In genomic region chr19:19405919-19406877, GRCh38 we compare ENCODE assay signal across 8 cellular contexts. TPM values are rescaled to one million over a fixed set of nuclear protein-coding genes. Genes with fewer than 3 reads are reported as not detected.
A peak's percentile ranks its signal among the peaks of the same experiment; 100 is the strongest.
DNase-seq lines count a peak whose midpoint lies in the region; ATAC-seq and TF ChIP-seq lines count a peak whose summit lies in the region.

No MANE protein-coding gene starts in this region.

- H3K27me3 ChIP-seq in BLaER1 (no peaks in the 10 kb centered on the region), dorsolateral prefrontal cortex (no peaks in the 10 kb centered on the region)

- H3K4me1 ChIP-seq in BLaER1 = peaks cover 86% of the 10 kb centered on the region

- peak; percentile 27 for DNase-seq in LoVo (ENCODE audit: low spot score)
- DNase-seq in activated B cell treated with CpG ODN at 0.5 μM for 24 hours = peak; percentile 59
- peak in 1 of 10 donors; percentile 25 for DNase-seq in dorsolateral prefrontal cortex
- peak in 1 of 2 donors; percentile 50 for DNase-seq in memory B cell (ENCODE audit: low spot score in 2 of 2)
- peak; percentile 78 for DNase-seq in stimulated activated naive CD8-positive, alpha-beta T cell treated with anti-CD3 and anti-CD28 coated beads, Interleukin-15, Interleukin-2, amounts not matched to agents 100 U/mL and 50 U/mL, for 24 hours
- no peak for DNase-seq in NCI-H1930 (lab: John Stamatoyannopoulos, UW)

- CTCF ChIA-PET in activated B cell treated with CpG ODN at 0.5 μM for 24 hours (lab: Charles Lee) = interaction anchor here (0.7 to 5.0 kb wide), 10 partner anchors 11 to 127 kb away, joined by 3 to 49 read pairs (median 5); partner anchors contain the start of genes NDUFA13 and TSSK6

- H4K20me1 ChIP-seq in BLaER1 = peaks cover 79% of the 10 kb centered on the region

- ATAC-seq in GM21360 (IDR thresholded peaks at IDR 0.05; ENCODE audit: unreplicated experiment) (peak; percentile 6), activated B cell treated with CpG ODN at 0.5 μM for 24 hours (ENCODE audit: low read depth) (peak; percentile 3), memory B cell (ENCODE audit: low read depth) (peak; percentile 12)
- ATAC-seq in stimulated activated naive CD8-positive, alpha-beta T cell treated with anti-CD3 and anti-CD28 coated beads, Interleukin-15, Interleukin-2, amounts not matched to agents 100 U/mL and 50 U/mL, for 24 hours = no peak

- peak overlapping the region; percentile 97 for H3K4me3 Mint-ChIP-seq in activated B cell treated with CpG ODN at 0.5 μM for 24 hours
- H3K4me3 Mint-ChIP-seq in memory B cell = peak overlapping the region; percentile 99

- TF ChIP-seq CTCF in activated B cell treated with CpG ODN at 0.5 μM for 24 hours (IDR thresholded peaks at IDR 0.05) = no peak
- no peak for TF ChIP-seq CTCF in dorsolateral prefrontal cortex (IDR thresholded peaks at IDR 0.05 in 54 of 56, conservative IDR thresholded peaks at IDR 0.05 in 2 of 56; ENCODE audit: low read depth in 1 of 56, partially characterized antibody in 56 of 56)

- H3K4me1 Mint-ChIP-seq in activated B cell treated with CpG ODN at 0.5 μM for 24 hours (peaks cover 65% of the 10 kb centered on the region), memory B cell (peaks cover 43% of the 10 kb centered on the region)

- H3K4me3 ChIP-seq in BLaER1 = peak overlapping the region; percentile 88
- H3K4me3 ChIP-seq in dorsolateral prefrontal cortex = peak overlapping the region; percentile 49 to 96 (median 81)

- H3K4me2 ChIP-seq in BLaER1 = peak overlapping the region; percentile 96

- H3K36me3 Mint-ChIP-seq in activated B cell treated with CpG ODN at 0.5 μM for 24 hours (ENCODE audit: low read depth) (peaks cover 12% of the 10 kb centered on the region), memory B cell (no peaks in the 10 kb centered on the region)

- no peaks in the 10 kb centered on the region for H3K9me3 Mint-ChIP-seq in activated B cell treated with CpG ODN at 0.5 μM for 24 hours
- no peaks in the 10 kb centered on the region for H3K9me3 Mint-ChIP-seq in memory B cell

- H3K27ac ChIP-seq in BLaER1 (peak overlapping the region; percentile 95), dorsolateral prefrontal cortex (peak overlapping the region in 44 of 59 donors; percentile 23 to 82 (median 61))

- POLR2A ChIA-PET in activated B cell treated with CpG ODN at 0.5 μM for 24 hours (lab: Charles Lee) = interaction anchor here (0.6 to 2.8 kb wide), 18 partner anchors 9 to 338 kb away, joined by 3 to 29 read pairs (median 8); partner anchors contain the start of genes NDUFA13 and TSSK6

- intact Hi-C loops in activated B cell treated with CpG ODN at 0.5 μM for 24 hours (cut with micrococcal nuclease) (loop anchor here (1.0 to 10.0 kb wide), 9 partner anchors 21 to 341 kb away; partner anchors contain the start of genes BORCS8, MAU2, RFXANK and SLC25A42), dorsolateral prefrontal cortex (cut with DNase I) (loop anchor here in 1 of 2 donors (2.0 to 10.0 kb wide), 4 partner anchors 21 to 201 kb away; partner anchors contain the start of gene NR2C2AP)

- peaks cover 9% of the 10 kb centered on the region for H3K36me3 ChIP-seq in BLaER1

- H3K9ac ChIP-seq in BLaER1 = peak overlapping the region; percentile 94

- H3K27ac Mint-ChIP-seq in activated B cell treated with CpG ODN at 0.5 μM for 24 hours (peak overlapping the region; percentile 89), memory B cell (peak overlapping the region; percentile 84)

- H3K9me3 ChIP-seq in BLaER1 = no peaks in the 10 kb centered on the region

- H3K27me3 Mint-ChIP-seq in activated B cell treated with CpG ODN at 0.5 μM for 24 hours (no peaks in the 10 kb centered on the region), memory B cell (no peaks in the 10 kb centered on the region)

RNA-seq across cellular contexts. Expression of gene GATAD2A, which starts 0.7 kb away (rescaled TPM):
- 116 and 126 TPM in 2 replicates for total RNA-seq in activated B cell treated with CpG ODN at 0.5 μM for 24 hours
- 10 to 100 TPM; 27.7 to 72.8 (median 40.1) TPM for total RNA-seq in dorsolateral prefrontal cortex

Comparison
In these comparisons a context has a peak if more than half of its experiments do, and no peak if none do; other contexts are left out.
1. DNase-seq: peak in LoVo (single experiment), activated B cell treated with CpG ODN at 0.5 μM for 24 hours (single experiment) and stimulated activated naive CD8-positive, alpha-beta T cell treated with anti-CD3 and anti-CD28 coated beads, Interleukin-15, Interleukin-2, amounts not matched to agents 100 U/mL and 50 U/mL, for 24 hours (single experiment); none in NCI-H1930 (0 of 2).